25 cellular contexts compared by ENCODE assay signal in genomic region chr12:23484238-23484637, GRCh38.
A peak's percentile ranks its signal among the peaks of the same experiment; 100 is the strongest.
DNase-seq lines count a peak whose midpoint lies in the region; ATAC-seq, FAIRE-seq and TF ChIP-seq lines count a peak whose summit lies in the region.
"Had no signal": no experiment of that assay in that cellular context is flagged by ENCODE, and none has a peak within 500 bp of the region (broad histone marks: within the 10 kb centered on the region; RNA-seq: fewer than 3 reads in every experiment).

No MANE protein-coding gene starts in this region.

- H3K36me3 ChIP-seq in liver (ENCODE audit: control insufficient read depth in 4 of 4, insufficient read depth in 3 of 4, low read depth in 1 of 4, low read length in 3 of 4) (no peaks in the 10 kb centered on the region), HepG2 (replicated peaks in 1 of 2; ENCODE audit: control insufficient read depth in 1 of 2, insufficient read depth in 2 of 2, low read length in 2 of 2) (no peaks in the 10 kb centered on the region), HAP-1 (replicated peaks) (no peaks in the 10 kb centered on the region)
- no peaks in the 10 kb centered on the region for H3K36me3 ChIP-seq in CD4-positive, alpha-beta memory T cell (ENCODE audit: insufficient read depth, low read length)

- H3K36me3 Mint-ChIP-seq in CD4-positive, alpha-beta memory T cell = no peaks in the 10 kb centered on the region
- H3K36me3 Mint-ChIP-seq: CD8-positive, alpha-beta T cell; IgD-negative memory B cell had no signal

- TF ChIP-seq EP300 in HepG2 (IDR thresholded peaks at IDR 0.05; ENCODE audit: low read depth in 2 of 2, low read length in 2 of 2) (no peak), HepG2 (CRISPR knock-in tag; IDR thresholded peaks at IDR 0.05; ENCODE audit: borderline replicate concordance) (no peak)

- H3K27ac ChIP-seq in liver (ENCODE audit: low read depth in 1 of 2, low read length in 2 of 2) (no peak overlapping the region), HepG2 (ENCODE audit: extremely low read length, insufficient read depth, low read length) (no peak overlapping the region)
- no peak overlapping the region for H3K27ac ChIP-seq in CD4-positive, alpha-beta memory T cell (ENCODE audit: low read depth, low read length)
- H3K27ac ChIP-seq: KMS-11, RWPE1 had no signal

- no peaks in the 10 kb centered on the region for H4K20me1 ChIP-seq in HepG2 (ENCODE audit: insufficient read depth, low read length)

- H3K79me2 ChIP-seq in HepG2 (ENCODE audit: insufficient read depth, low read length) = no peaks in the 10 kb centered on the region

- H3K4me1 Mint-ChIP-seq in CD4-positive, alpha-beta memory T cell = no peaks in the 10 kb centered on the region

- ATAC-seq in HepG2 (no peak), HG03354 (IDR thresholded peaks at IDR 0.05; ENCODE audit: poor library complexity, severe bottlenecking, unreplicated experiment) (no peak)
- ATAC-seq: CD8-positive, alpha-beta T cell; Panc1 had no signal

- in situ Hi-C loops in HepG2 (cut with HindIII; ENCODE audit: extremely low pct_ligation_motif_present, low pct_unique_long_range_greater_than_20kb) = no loop called here
- in situ Hi-C loops in astrocyte of the spinal cord (cut with HindIII; ENCODE audit: low sequenced_read_pairs) = no loop called here
- in situ Hi-C loops in HAP-1 (cut with MboI; ENCODE audit: low sequenced_read_pairs) = no loop called here

- H3K27me3 ChIP-seq in liver (ENCODE audit: control insufficient read depth in 4 of 4, insufficient read depth in 4 of 4, low read length in 3 of 4) = no peaks in the 10 kb centered on the region
- no peaks in the 10 kb centered on the region for H3K27me3 ChIP-seq in HepG2 (ENCODE audit: control insufficient read depth in 1 of 2, insufficient read depth in 2 of 2, low read length in 2 of 2)
- no peaks in the 10 kb centered on the region for H3K27me3 ChIP-seq in CD4-positive, alpha-beta memory T cell (ENCODE audit: insufficient read depth, low read length)
- no peaks in the 10 kb centered on the region for H3K27me3 ChIP-seq in HAP-1 (ENCODE audit: low read depth)

- H2AFZ ChIP-seq in HepG2 (ENCODE audit: low read length) = no peak overlapping the region

- CTCF ChIA-PET in HepG2 (lab: Yijun Ruan, JAX; ENCODE audit: low intra/inter-chr PET ratio, low total read pairs) = no interaction called here
- CTCF ChIA-PET in CD4-positive, alpha-beta memory T cell (lab: Charles Lee; ENCODE audit: partially characterized antibody) = no interaction called here

- H3K9ac ChIP-seq in liver (ENCODE audit: low read depth in 1 of 2, low read length in 2 of 2) (no peak overlapping the region), HepG2 (ENCODE audit: insufficient read depth, low read depth, low read length) (no peak overlapping the region)
- H3K9ac ChIP-seq: KMS-11 had no signal

- peak in 1 of 2 donors; percentile 15 for TF ChIP-seq RAD21 in liver (IDR thresholded peaks at IDR 0.05)
- TF ChIP-seq RAD21 in HepG2 (CRISPR knock-in tag; IDR thresholded peaks at IDR 0.05) = no peak

- H3K4me2 ChIP-seq in HepG2 (ENCODE audit: low read depth, low read length) = no peak overlapping the region
- H3K4me2 ChIP-seq: KMS-11 had no signal

- no peak for TF ChIP-seq POLR2A in HepG2 (IDR thresholded peaks at IDR 0.05; ENCODE audit: insufficient read depth in 1 of 2, low read depth in 2 of 2, low read length in 2 of 2)

- FAIRE-seq in HepG2 (lab: Jason Lieb, UNC) = no peak
- FAIRE-seq: GM18507, H54 had no signal

- H3K9me3 ChIP-seq in liver (ENCODE audit: control insufficient read depth in 4 of 4, low read length in 3 of 4) (no peaks in the 10 kb centered on the region), HepG2 (ENCODE audit: low read length) (no peaks in the 10 kb centered on the region), HAP-1 (no peaks in the 10 kb centered on the region)
- H3K9me3 ChIP-seq in CD4-positive, alpha-beta memory T cell (ENCODE audit: control insufficient read depth in 1 of 2, low read length in 2 of 2) = no peaks in the 10 kb centered on the region
- H3K9me3 ChIP-seq: Caco-2 had no signal

- no peak for DNase-seq in HepG2 (ENCODE audit: low spot score)
- peak; percentile 83 for DNase-seq in NCI-H2196 (lab: John Stamatoyannopoulos, UW; ENCODE audit: unreplicated experiment)
- peak; percentile 0 for DNase-seq in astrocyte of the spinal cord (ENCODE audit: low read depth, low spot score)
- no peak for DNase-seq in CD4-positive, alpha-beta memory T cell
- no peak for DNase-seq in HAP-1 (ENCODE audit: low spot score in 2 of 2)
- DNase-seq: C1 segment of cervical spinal cord; Caco-2; CD8-positive, alpha-beta T cell; NCI-H1417; NCI-H1694; NCI-H2081 treated with DMSO at 0.1 percent for 48 hours; NCI-H2171; NCI-H524 treated with DMSO at 0.1 percent for 48 hours; NCI-H82; SHP77; T-helper 1 cell had no signal

- TF ChIP-seq CTCF in liver (IDR thresholded peaks at IDR 0.05; ENCODE audit: low read depth, low read length, missing input control) = no peak
- no peak for TF ChIP-seq CTCF in HepG2 (CRISPR knock-in tag; IDR thresholded peaks at IDR 0.05)
- TF ChIP-seq CTCF in astrocyte of the spinal cord (IDR thresholded peaks at IDR 0.05; ENCODE audit: low read depth, low read length) = no peak

- POLR2A ChIA-PET in HepG2 (lab: Yijun Ruan, JAX) = no interaction called here
- POLR2A ChIA-PET in CD4-positive, alpha-beta memory T cell (lab: Charles Lee; ENCODE audit: partially characterized antibody) = no interaction called here

- no TSS peak for BruUV-seq in HepG2 (replicated peaks; lab: Mats Ljungman, UMichigan)

- H3K27me3 Mint-ChIP-seq in CD4-positive, alpha-beta memory T cell = no peaks in the 10 kb centered on the region
- H3K27me3 Mint-ChIP-seq: IgD-negative memory B cell had no signal

- intact Hi-C loops in HepG2 (cut with micrococcal nuclease; ENCODE audit: unreplicated experiment) = no loop called here
- intact Hi-C loops in CD4-positive, alpha-beta memory T cell (cut with micrococcal nuclease) = no loop called here

- no peak overlapping the region for H3K27ac Mint-ChIP-seq in CD4-positive, alpha-beta memory T cell
- H3K27ac Mint-ChIP-seq: CD8-positive, alpha-beta T cell; T-helper 2 cell treated with Interferon-gamma antibody and Interleukin-4, amounts not matched to agents 5 μg/mL and 100 μg/mL, for 36 hours had no signal

- H3K9me3 Mint-ChIP-seq in CD4-positive, alpha-beta memory T cell = peaks cover 2 to 11% (median 8%) of the 10 kb centered on the region in 8 donors

- H3K4me3 ChIP-seq in liver (ENCODE audit: low read depth in 1 of 3, low read length in 3 of 3) (no peak overlapping the region), HepG2 (replicated peaks in 1 of 3; ENCODE audit: insufficient read depth in 1 of 3, low read depth in 2 of 3, low read length in 3 of 3) (no peak overlapping the region), astrocyte of the spinal cord (ENCODE audit: low read depth, low read length) (no peak overlapping the region), HAP-1 (no peak overlapping the region)
- H3K4me3 ChIP-seq in CD4-positive, alpha-beta memory T cell (ENCODE audit: low read length in 2 of 2) = no peak overlapping the region

- H3K4me1 ChIP-seq in liver (ENCODE audit: control insufficient read depth in 4 of 4, insufficient read depth in 4 of 4, low read length in 3 of 4) (peaks cover 0 to 5% (median 2%) of the 10 kb centered on the region in 4 donors), HepG2 (ENCODE audit: insufficient read depth, low read length) (no peaks in the 10 kb centered on the region), HAP-1 (no peaks in the 10 kb centered on the region)
- H3K4me1 ChIP-seq in CD4-positive, alpha-beta memory T cell (ENCODE audit: insufficient read depth, low read length) = no peaks in the 10 kb centered on the region
- H3K4me1 ChIP-seq: Caco-2 had no signal

- 62% methylated on average over 2 of the region's 2 CpGs for WGBS in liver
- WGBS in HepG2 (ENCODE audit: low lambda C conversion rate) = 17% methylated on average over 2 of the region's 2 CpGs

- H3K4me3 Mint-ChIP-seq in CD4-positive, alpha-beta memory T cell = no peak overlapping the region
- H3K4me3 Mint-ChIP-seq: CD8-positive, alpha-beta T cell; IgD-negative memory B cell; T-helper 2 cell treated with Interferon-gamma antibody and Interleukin-4, amounts not matched to agents 5 μg/mL and 100 μg/mL, for 36 hours had no signal

TF ChIP-seq in liver, 16 proteins besides CTCF, POLR2A, EP300 and RAD21 (continues in another document):
- TF ChIP-seq FOXA1 (IDR thresholded peaks at IDR 0.05) (no peak), HNF4G (IDR thresholded peaks at IDR 0.05) (no peak)
- TF ChIP-seq, protein P1, sequence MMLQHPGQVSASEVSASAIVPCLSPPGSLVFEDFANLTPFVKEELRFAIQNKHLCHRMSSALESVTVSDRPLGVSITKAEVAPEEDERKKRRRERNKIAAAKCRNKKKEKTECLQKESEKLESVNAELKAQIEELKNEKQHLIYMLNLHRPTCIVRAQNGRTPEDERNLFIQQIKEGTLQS (IDR thresholded peaks at IDR 0.05) = no peak

TF ChIP-seq in HepG2, 621 proteins besides CTCF, POLR2A, EP300 and RAD21 (continues in another document):
- TF ChIP-seq GTF3A (CRISPR knock-in tag; conservative IDR thresholded peaks at IDR 0.05) (no peak), ZNF101 (CRISPR knock-in tag; IDR thresholded peaks at IDR 0.05; ENCODE audit: borderline replicate concordance, low read depth) (no peak), ZNF121 (CRISPR knock-in tag; IDR thresholded peaks at IDR 0.05) (no peak), ZNF530 (CRISPR knock-in tag; IDR thresholded peaks at IDR 0.05; ENCODE audit: low read depth) (no peak), ZNF30 (CRISPR knock-in tag; IDR thresholded peaks at IDR 0.05) (no peak), ZNF747 (CRISPR knock-in tag; IDR thresholded peaks at IDR 0.05; ENCODE audit: borderline replicate concordance) (no peak), SSRP1 (CRISPR knock-in tag; IDR thresholded peaks at IDR 0.05) (no peak), REXO4 (CRISPR knock-in tag; IDR thresholded peaks at IDR 0.05; ENCODE audit: borderline replicate concordance) (no peak), CEBPG (CRISPR knock-in tag; IDR thresholded peaks at IDR 0.05) (no peak)
- TF ChIP-seq, protein P2, sequence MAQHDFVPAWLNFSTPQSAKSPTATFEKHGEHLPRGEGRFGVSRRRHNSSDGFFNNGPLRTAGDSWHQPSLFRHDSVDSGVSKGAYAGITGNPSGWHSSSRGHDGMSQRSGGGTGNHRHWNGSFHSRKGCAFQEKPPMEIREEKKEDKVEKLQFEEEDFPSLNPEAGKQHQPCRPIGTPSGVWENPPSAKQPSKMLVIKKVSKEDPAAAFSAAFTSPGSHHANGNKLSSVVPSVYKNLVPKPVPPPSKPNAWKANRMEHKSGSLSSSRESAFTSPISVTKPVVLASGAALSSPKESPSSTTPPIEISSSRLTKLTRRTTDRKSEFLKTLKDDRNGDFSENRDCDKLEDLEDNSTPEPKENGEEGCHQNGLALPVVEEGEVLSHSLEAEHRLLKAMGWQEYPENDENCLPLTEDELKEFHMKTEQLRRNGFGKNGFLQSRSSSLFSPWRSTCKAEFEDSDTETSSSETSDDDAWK (CRISPR knock-in tag; IDR thresholded peaks at IDR 0.05) = no peak
- TF ChIP-seq, protein P3, sequence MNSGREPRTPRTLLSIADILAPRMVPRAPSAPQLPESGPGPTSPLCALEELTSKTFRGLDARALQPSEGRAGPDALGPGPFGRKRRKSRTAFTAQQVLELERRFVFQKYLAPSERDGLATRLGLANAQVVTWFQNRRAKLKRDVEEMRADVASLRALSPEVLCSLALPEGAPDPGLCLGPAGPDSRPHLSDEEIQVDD (CRISPR knock-in tag; IDR thresholded peaks at IDR 0.05; ENCODE audit: borderline replicate concordance) = no peak

Comparison
In these comparisons a context has a peak if more than half of its experiments do, and no peak if none do; other contexts are left out.
1. DNase-seq: peak in NCI-H2196 (single experiment) and astrocyte of the spinal cord (single experiment); none in HepG2 (single experiment), CD4-positive, alpha-beta memory T cell (0 of 5) and HAP-1 (0 of 2).